ENCODE assay signal across 10 cellular contexts in the genomic region with DNA sequence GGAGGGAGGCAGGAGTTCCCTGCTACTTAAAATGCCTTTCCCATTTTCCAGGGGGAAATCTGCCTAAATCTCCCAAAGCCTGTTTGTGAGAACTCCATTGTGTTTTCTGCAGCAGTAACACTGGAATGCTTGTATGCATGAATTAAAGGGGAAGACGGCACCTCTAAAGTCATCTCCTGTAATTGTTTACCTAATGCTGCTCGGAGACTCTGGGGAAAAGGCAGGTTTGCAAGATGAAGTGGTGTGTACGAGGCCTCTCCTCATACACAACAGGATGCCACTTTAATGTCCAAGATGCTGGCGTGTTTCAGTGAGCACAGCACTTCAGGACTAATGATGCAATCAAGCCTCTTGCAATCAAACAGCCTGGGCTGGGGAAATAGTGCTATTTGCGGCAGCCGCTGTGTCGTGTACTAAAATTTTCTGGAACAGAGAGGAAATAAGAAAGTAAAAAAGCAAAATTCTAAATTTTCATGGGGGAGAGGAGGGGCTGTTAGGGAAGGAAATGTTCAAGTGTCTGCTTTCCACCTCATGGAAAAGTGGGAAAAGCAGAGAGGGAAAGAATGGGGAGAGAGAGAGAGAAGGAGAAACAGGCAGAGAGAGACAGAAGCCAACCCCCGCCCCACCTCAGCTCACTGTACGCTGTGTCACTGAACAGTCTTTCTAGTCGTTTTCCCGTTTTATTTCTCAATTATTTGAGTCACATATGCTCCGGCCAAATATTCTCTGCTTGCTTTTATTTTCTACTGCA. TPM values are rescaled to one million over a fixed set of nuclear protein-coding genes. Genes with fewer than 3 reads are reported as not detected.
DNase-seq lines count a peak whose midpoint lies in the region; ATAC-seq and TF ChIP-seq lines count a peak whose summit lies in the region.
"Had no signal": no experiment of that assay in that cellular context is flagged by ENCODE, and none has a peak within 500 bp of the region (broad histone marks: within the 10 kb centered on the region; RNA-seq: fewer than 3 reads in every experiment).

No MANE protein-coding gene starts in this region.

- no peak overlapping the region for H3K4me3 ChIP-seq in A673 (ENCODE audit: low read depth, low read length, poor library complexity, severe bottlenecking)
- H3K4me3 ChIP-seq in naive thymus-derived CD4-positive, alpha-beta T cell (ENCODE audit: low read length), result no peak overlapping the region

- H3K27ac ChIP-seq in A673 (ENCODE audit: low read depth, low read length, poor library complexity, severe bottlenecking), result peak overlapping the region; percentile 54
- H3K27ac ChIP-seq in naive thymus-derived CD4-positive, alpha-beta T cell (ENCODE audit: low read depth, low read length), result no peak overlapping the region

- POLR2A ChIA-PET in A673 (lab: Charles Lee; ENCODE audit: low non-redundant PET), result no interaction called here
- POLR2A ChIA-PET in naive thymus-derived CD4-positive, alpha-beta T cell (lab: Charles Lee), result no interaction called here

- CTCF ChIA-PET in A673 (lab: Charles Lee), result no interaction called here
- CTCF ChIA-PET in naive thymus-derived CD4-positive, alpha-beta T cell (lab: Charles Lee), result no interaction called here

- peaks cover 0 to 2% (median 0%) of the 10 kb centered on the region in 7 donors for H3K4me1 Mint-ChIP-seq in naive thymus-derived CD4-positive, alpha-beta T cell
- H3K4me1 Mint-ChIP-seq: CD4-positive, CD25-positive, alpha-beta regulatory T cell had no signal

- no peaks in the 10 kb centered on the region for H3K9me3 Mint-ChIP-seq in naive thymus-derived CD4-positive, alpha-beta T cell
- H3K9me3 Mint-ChIP-seq: CD4-positive, CD25-positive, alpha-beta regulatory T cell had no signal

- no peak overlapping the region for H3K4me3 Mint-ChIP-seq in naive thymus-derived CD4-positive, alpha-beta T cell
- H3K4me3 Mint-ChIP-seq: CD4-positive, CD25-positive, alpha-beta regulatory T cell had no signal

- H3K36me3 ChIP-seq in A673 (ENCODE audit: insufficient read depth, low read length, poor library complexity, severe bottlenecking), result no peaks in the 10 kb centered on the region
- H3K36me3 ChIP-seq in naive thymus-derived CD4-positive, alpha-beta T cell (ENCODE audit: control insufficient read depth in 2 of 3, insufficient read depth in 3 of 3, low read length in 3 of 3), result no peaks in the 10 kb centered on the region

- no peak for TF ChIP-seq CTCF in A673 (conservative IDR thresholded peaks at IDR 0.05; ENCODE audit: low read depth, low read length)

- H3K27ac Mint-ChIP-seq in naive thymus-derived CD4-positive, alpha-beta T cell, result no peak overlapping the region
- H3K27ac Mint-ChIP-seq: CD4-positive, CD25-positive, alpha-beta regulatory T cell had no signal

- H3K27me3 ChIP-seq in A673 (replicated peaks; ENCODE audit: insufficient read depth, low read depth, low read length, poor library complexity), result no peaks in the 10 kb centered on the region
- H3K27me3 ChIP-seq in naive thymus-derived CD4-positive, alpha-beta T cell (ENCODE audit: control insufficient read depth in 2 of 2, insufficient read depth in 2 of 2, low read length in 2 of 2), result no peaks in the 10 kb centered on the region

- DNase-seq in A673 (ENCODE audit: low spot score), result peak; percentile 48
- peak; percentile 84 for DNase-seq in NCI-H1105 treated with DMSO at 0.1 percent for 48 hours (lab: John Stamatoyannopoulos, UW)
- DNase-seq in fibroblast of gingiva (ENCODE audit: low read depth), result peak; percentile 87
- DNase-seq in naive thymus-derived CD4-positive, alpha-beta T cell, result no peak
- no peak for DNase-seq in DMS53 treated with DMSO at 0.1 percent for 48 hours (lab: John Stamatoyannopoulos, UW; ENCODE audit: unreplicated experiment)
- no peak for DNase-seq in middle frontal gyrus (ENCODE audit: extremely low spot score, low spot score)
- no peak for DNase-seq in NCI-H2171 treated with DMSO at 0.1 percent for 48 hours (lab: John Stamatoyannopoulos, UW)
- DNase-seq: CD4-positive, CD25-positive, alpha-beta regulatory T cell; NCI-H524 treated with DMSO at 0.1 percent for 48 hours had no signal

- intact Hi-C loops in A673 (cut with micrococcal nuclease; ENCODE audit: unreplicated experiment), result no loop called here
- intact Hi-C loops in naive thymus-derived CD4-positive, alpha-beta T cell (cut with micrococcal nuclease), result no loop called here

- BruUV-seq in A673 (replicated peaks; lab: Mats Ljungman, UMichigan), result no TSS peak

- no peaks in the 10 kb centered on the region for H3K9me3 ChIP-seq in A673 (ENCODE audit: low read depth, low read length, poor library complexity, severe bottlenecking)
- no peaks in the 10 kb centered on the region for H3K9me3 ChIP-seq in naive thymus-derived CD4-positive, alpha-beta T cell (ENCODE audit: control insufficient read depth in 2 of 3, low read length in 3 of 3)

- no peaks in the 10 kb centered on the region for H3K36me3 Mint-ChIP-seq in naive thymus-derived CD4-positive, alpha-beta T cell
- H3K36me3 Mint-ChIP-seq: CD4-positive, CD25-positive, alpha-beta regulatory T cell had no signal

- H3K4me1 ChIP-seq in A673 (ENCODE audit: insufficient read depth, low read length, poor library complexity, severe bottlenecking), result peaks cover 34% of the 10 kb centered on the region
- no peaks in the 10 kb centered on the region for H3K4me1 ChIP-seq in naive thymus-derived CD4-positive, alpha-beta T cell (ENCODE audit: control insufficient read depth in 2 of 2, insufficient read depth in 2 of 2, low read length in 2 of 2)

- peak; percentile 55 for ATAC-seq in naive thymus-derived CD4-positive, alpha-beta T cell
- ATAC-seq in HG02852 (IDR thresholded peaks at IDR 0.05; ENCODE audit: unreplicated experiment), result no peak

- H3K27me3 Mint-ChIP-seq in naive thymus-derived CD4-positive, alpha-beta T cell, result peaks cover 0 to 11% (median 3%) of the 10 kb centered on the region in 5 donors

RNA-seq across cellular contexts. Expression of gene TSHZ3, which starts 32.9 kb away (rescaled TPM):
- 14.8 and 15.5 TPM in 2 replicates for total RNA-seq in A673 (2021)
- total RNA-seq in naive thymus-derived CD4-positive, alpha-beta T cell, result 1 to 10 TPM in 2 of 5 experiments, under 1 TPM in 3; 0.08 to 6.0 (median 0.19) TPM
- polyA plus RNA-seq in naive thymus-derived CD4-positive, alpha-beta T cell, result under 1 TPM in 1 of 2 donors, not detected in 1; 0.21 TPM

Comparison
In these comparisons a context has a peak if more than half of its experiments do, and no peak if none do; other contexts are left out.
1. DNase-seq: peak in A673 (single experiment), NCI-H1105 treated with DMSO at 0.1 percent for 48 hours (single experiment) and fibroblast of gingiva (single experiment); none in naive thymus-derived CD4-positive, alpha-beta T cell (0 of 9), DMS53 treated with DMSO at 0.1 percent for 48 hours (single experiment), middle frontal gyrus (single experiment) and NCI-H2171 treated with DMSO at 0.1 percent for 48 hours (single experiment).